ENCODE assay signal across 18 cellular contexts in the genomic region with DNA sequence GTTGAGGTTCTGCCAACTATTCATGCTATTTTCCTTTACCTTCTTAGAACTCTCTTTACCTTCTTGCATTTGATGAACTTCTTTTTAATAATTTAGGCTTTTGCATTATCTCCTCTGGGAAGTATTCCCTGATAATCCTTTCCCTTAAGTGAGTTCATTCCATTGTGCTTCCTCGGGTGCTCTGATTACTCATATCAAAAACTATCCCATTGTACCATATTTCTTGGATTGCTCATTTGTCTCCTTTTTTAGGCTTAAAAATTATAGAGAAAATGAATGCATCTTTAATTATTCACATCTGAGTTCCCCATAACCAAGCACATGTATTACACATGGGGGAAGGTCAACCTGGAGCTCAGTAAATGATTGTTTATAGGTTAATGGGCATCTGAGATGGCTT. TPM values are rescaled to one million over a fixed set of nuclear protein-coding genes. Genes with fewer than 3 reads are reported as not detected.
A peak's percentile ranks its signal among the peaks of the same experiment; 100 is the strongest.
DNase-seq lines count a peak whose midpoint lies in the region; ATAC-seq, FAIRE-seq and TF ChIP-seq lines count a peak whose summit lies in the region.
"Had no signal": no experiment of that assay in that cellular context is flagged by ENCODE, and none has a peak within 500 bp of the region (broad histone marks: within the 10 kb centered on the region; RNA-seq: fewer than 3 reads in every experiment).

No MANE protein-coding gene starts in this region.

- FAIRE-seq in A549 (lab: Jason Lieb, UNC): no peak
- FAIRE-seq: A204.1, colon had no signal

- peaks cover 36% of the 10 kb centered on the region for H3K4me1 ChIP-seq in A549
- H3K4me1 ChIP-seq: Peyer's patch had no signal

- POLR2A ChIA-PET in A549 (lab: Yijun Ruan, JAX): no interaction called here

- TF ChIP-seq RAD21 in A549 (conservative IDR thresholded peaks at IDR 0.05 in 1 of 2, IDR thresholded peaks at IDR 0.05 in 1 of 2): no peak

- CTCF ChIA-PET in A549 (lab: Yijun Ruan, JAX): interaction anchor here (1.1 to 2.6 kb wide), 4 partner anchors 19 to 287 kb away, joined by 4 to 7 read pairs (median 5); no protein-coding TSS in a partner anchor

- H3K4me2 ChIP-seq in A549: peak overlapping the region; percentile 19; the same call in 2 of the 3 replicates

- no peak for TF ChIP-seq CTCF in A549 (IDR thresholded peaks at IDR 0.05)
- no peak for TF ChIP-seq CTCF in HFF-Myc (IDR thresholded peaks at IDR 0.05; ENCODE audit: low read depth, low read length, missing control alignments)
- no peak for TF ChIP-seq CTCF in foreskin fibroblast (IDR thresholded peaks at IDR 0.05; ENCODE audit: low read depth, low read length)

- DNase-seq in A549 (ENCODE audit: low read depth in 1 of 2, low spot score in 1 of 2): no peak
- peak; percentile 84 for DNase-seq in HFF-Myc (ENCODE audit: extremely low read depth, low read depth)
- peak; percentile 20 for DNase-seq in amniotic stem cell (lab: John Stamatoyannopoulos, UW)
- peak; percentile 77 to 86 for DNase-seq in foreskin fibroblast
- no peak for DNase-seq in GM19238 (ENCODE audit: insufficient read length, low spot score)
- no peak for DNase-seq in KBM-7
- DNase-seq: Calu3, hypothalamus, MG63, NCI-H1930, Peyer's patch, T-cell, WERI-Rb-1 had no signal

- H3K9me3 ChIP-seq in A549: no peaks in the 10 kb centered on the region
- H3K9me3 ChIP-seq: MG63, Peyer's patch had no signal

- TF ChIP-seq POLR2A in A549 (IDR thresholded peaks at IDR 0.05; ENCODE audit: low read length): no peak

- ATAC-seq in A549: no peak
- ATAC-seq in HG03139 (IDR thresholded peaks at IDR 0.05; ENCODE audit: unreplicated experiment): no peak
- ATAC-seq in GM19467 (IDR thresholded peaks at IDR 0.05; ENCODE audit: unreplicated experiment): no peak
- ATAC-seq: T-cell had no signal

- in situ Hi-C loops in KBM-7 (cut with MboI; ENCODE audit: low pct_unique_long_range_greater_than_20kb, low sequenced_read_pairs): no loop called here

- 0% methylated on average over 1 of the region's 1 CpG for WGBS in A549 (ENCODE audit: missing lambda C conversion rate)

- TF ChIP-seq EP300 in A549 (IDR thresholded peaks at IDR 0.05): no peak

- H3K27ac ChIP-seq in A549: peak overlapping the region; percentile 60 to 76
- H3K27ac ChIP-seq: Peyer's patch, WERI-Rb-1 had no signal

- H3K4me3 ChIP-seq in A549: no peak overlapping the region
- no peak overlapping the region for H3K4me3 ChIP-seq in HFF-Myc (replicated peaks; ENCODE audit: low read depth, low read length)
- H3K4me3 ChIP-seq in foreskin fibroblast (ENCODE audit: low read depth in 1 of 2, low read length in 2 of 2): no peak overlapping the region
- H3K4me3 ChIP-seq: MG63, Peyer's patch had no signal

TF ChIP-seq in A549, 52 proteins besides CTCF, POLR2A, EP300 and RAD21:
- TF ChIP-seq ZC3H11A (IDR thresholded peaks at IDR 0.05) (no peak), HOXB5 (CRISPR knock-in tag; IDR thresholded peaks at IDR 0.05) (no peak), MAZ (IDR thresholded peaks at IDR 0.05; ENCODE audit: borderline replicate concordance, low read depth, low read length) (no peak), CHD2 (IDR thresholded peaks at IDR 0.05; ENCODE audit: low read length, partially characterized antibody) (no peak), EHMT2 (IDR thresholded peaks at IDR 0.05; ENCODE audit: low read depth) (no peak)
TF ChIP-seq in A549: peak in this region for 0.

RNA-seq across cellular contexts. Expression of gene CALHM4, which starts 2.5 kb away (rescaled TPM):
- polyA plus RNA-seq in A549 (2011; rRNA removed): not detected in 2 replicates
- not detected in 2 replicates for polyA plus RNA-seq in A549 (2012; cell fraction: cytosol; rRNA removed)
- not detected in 2 replicates for polyA plus RNA-seq in A549 (2012; cell fraction: nucleus; rRNA removed)
- polyA plus RNA-seq in A549 (2017; fragmentation: RNase III; extraction: RNeasy Plus Mini Kit Qiagen cat#74134 plus additional on column Dnase treatment): not detected in 3 replicates
- polyA minus RNA-seq in A549 (2011; rRNA and poly(A)+ RNA removed): not detected in 2 replicates
- polyA plus RNA-seq: adipose tissue had no signal

RNA-seq across cellular contexts. Expression of gene TRAPPC3L, which starts 10.6 kb away (rescaled TPM):
- polyA plus RNA-seq in A549 (2011; rRNA removed): not detected in 2 replicates
- not detected in 2 replicates for polyA plus RNA-seq in A549 (2012; cell fraction: cytosol; rRNA removed)
- polyA plus RNA-seq in A549 (2012; cell fraction: nucleus; rRNA removed): not detected in 2 replicates
- not detected in 3 replicates for polyA plus RNA-seq in A549 (2017; fragmentation: RNase III; extraction: RNeasy Plus Mini Kit Qiagen cat#74134 plus additional on column Dnase treatment)
- polyA minus RNA-seq in A549 (2011; rRNA and poly(A)+ RNA removed): not detected in 2 replicates

RNA-seq across cellular contexts. Expression of gene RWDD1, which starts 15.2 kb away (rescaled TPM):
- polyA plus RNA-seq in A549 (2011; rRNA removed) (33.2 and 47.7 TPM in 2 replicates), A549 (2017; fragmentation: RNase III; extraction: RNeasy Plus Mini Kit Qiagen cat#74134 plus additional on column Dnase treatment) (31.7 to 35.6 TPM (median 32.5 TPM) in 3 replicates)
- 11.0 and 12.7 TPM in 2 replicates for polyA plus RNA-seq in A549 (2012; cell fraction: cytosol; rRNA removed)
- 3.0 and 5.2 TPM in 2 replicates for polyA plus RNA-seq in A549 (2012; cell fraction: nucleus; rRNA removed)
- polyA minus RNA-seq in A549 (2011; rRNA and poly(A)+ RNA removed): 5.8 and 9.6 TPM in 2 replicates

RNA-seq across cellular contexts. Expression of gene CALHM5, which starts 44.6 kb away (rescaled TPM):
- polyA plus RNA-seq in A549 (2011; rRNA removed) (0.09 and 0.11 TPM in 2 replicates), A549 (2017; fragmentation: RNase III; extraction: RNeasy Plus Mini Kit Qiagen cat#74134 plus additional on column Dnase treatment) (0.08 to 0.12 TPM (median 0.09 TPM) in 3 replicates)
- polyA plus RNA-seq in A549 (2012; cell fraction: cytosol; rRNA removed): 0.03 and 0.04 TPM in 2 replicates
- 0.01 and 0.04 TPM in 2 replicates for polyA plus RNA-seq in A549 (2012; cell fraction: nucleus; rRNA removed)
- polyA minus RNA-seq in A549 (2011; rRNA and poly(A)+ RNA removed): 0.04 and 0.19 TPM in 2 replicates

Comparison
In these comparisons a context has a peak if more than half of its experiments do, and no peak if none do; other contexts are left out.
1. DNase-seq: peak in HFF-Myc (single experiment), amniotic stem cell (single experiment) and foreskin fibroblast (2 of 2); none in A549 (0 of 2), GM19238 (single experiment) and KBM-7 (single experiment).